1 cellular context compared by ENCODE assay signal in genomic region chr1:150560011-150560438, GRCh38.
TF ChIP-seq lines count a peak whose summit lies in the region.

No MANE protein-coding gene starts in this region.

TF ChIP-seq in HepG2, 621 proteins besides CTCF, POLR2A, EP300 and RAD21 (continued from another document and continues in another):
- 0 out of 2 replicates have a peak, but pooled peaks have one; percentile 11 for TF ChIP-seq ARID5B (CRISPR knock-in tag; IDR thresholded peaks at IDR 0.05)
- TF ChIP-seq HNF1A (IDR thresholded peaks at IDR 0.05; ENCODE audit: low read depth): no peak
- no peak for TF ChIP-seq HNF1A (CRISPR knock-in tag; IDR thresholded peaks at IDR 0.05; ENCODE audit: borderline replicate concordance)
- no peak for TF ChIP-seq ZNF7 (CRISPR knock-in tag; IDR thresholded peaks at IDR 0.05)
- no peak for TF ChIP-seq FUBP1 (CRISPR knock-in tag; IDR thresholded peaks at IDR 0.05; ENCODE audit: borderline replicate concordance)
- no peak for TF ChIP-seq E2F5 (CRISPR knock-in tag; conservative IDR thresholded peaks at IDR 0.05)
- no peak for TF ChIP-seq REL (CRISPR knock-in tag; conservative IDR thresholded peaks at IDR 0.05)
- no peak for TF ChIP-seq ZKSCAN1 (IDR thresholded peaks at IDR 0.05; ENCODE audit: low read length)
- TF ChIP-seq HNF4G (IDR thresholded peaks at IDR 0.05; ENCODE audit: borderline replicate concordance, low read depth, low read length): no peak
- no peak for TF ChIP-seq HNF4G (CRISPR knock-in tag; IDR thresholded peaks at IDR 0.05; ENCODE audit: borderline replicate concordance, low read depth)
- no peak for TF ChIP-seq NR2F2 (IDR thresholded peaks at IDR 0.05; ENCODE audit: borderline replicate concordance, low read depth)
- no peak for TF ChIP-seq MIXL1 (CRISPR knock-in tag; IDR thresholded peaks at IDR 0.05)
- TF ChIP-seq ZBTB38 (CRISPR knock-in tag; IDR thresholded peaks at IDR 0.05): peak; percentile 77
- no peak for TF ChIP-seq PLRG1 (conservative IDR thresholded peaks at IDR 0.05)
- no peak for TF ChIP-seq AKNA (CRISPR knock-in tag; IDR thresholded peaks at IDR 0.05; ENCODE audit: borderline replicate concordance)
- TF ChIP-seq ZNF512 (CRISPR knock-in tag; IDR thresholded peaks at IDR 0.05): no peak
- TF ChIP-seq BRF2 (CRISPR knock-in tag; IDR thresholded peaks at IDR 0.05): no peak
- TF ChIP-seq CREB3 (CRISPR knock-in tag; IDR thresholded peaks at IDR 0.05): no peak
- no peak for TF ChIP-seq ZBTB8A (CRISPR knock-in tag; IDR thresholded peaks at IDR 0.05; ENCODE audit: borderline replicate concordance, low read depth)
- no peak for TF ChIP-seq HIVEP1 (CRISPR knock-in tag; IDR thresholded peaks at IDR 0.05)
- no peak for TF ChIP-seq ZNF788 (CRISPR knock-in tag; IDR thresholded peaks at IDR 0.05; ENCODE audit: borderline replicate concordance)
- no peak for TF ChIP-seq SRSF9 (IDR thresholded peaks at IDR 0.05; ENCODE audit: borderline replicate concordance, insufficient read depth, low read depth, low read length, poor library complexity, severe bottlenecking)
- TF ChIP-seq SALL1 (CRISPR knock-in tag; IDR thresholded peaks at IDR 0.05): no peak
- no peak for TF ChIP-seq JARID2 (CRISPR knock-in tag; IDR thresholded peaks at IDR 0.05; ENCODE audit: insufficient replicate concordance)
- TF ChIP-seq MEF2D (CRISPR knock-in tag; IDR thresholded peaks at IDR 0.05): no peak
- no peak for TF ChIP-seq PBX2 (CRISPR knock-in tag; IDR thresholded peaks at IDR 0.05)
- TF ChIP-seq ZNF691 (CRISPR knock-in tag; IDR thresholded peaks at IDR 0.05; ENCODE audit: borderline replicate concordance, low read depth): no peak
- TF ChIP-seq KDM4B (CRISPR knock-in tag; IDR thresholded peaks at IDR 0.05): no peak
- no peak for TF ChIP-seq HNRNPUL1 (IDR thresholded peaks at IDR 0.05; ENCODE audit: low read depth, low read length)
